27 cellular contexts compared by ENCODE assay signal in the genomic region with DNA sequence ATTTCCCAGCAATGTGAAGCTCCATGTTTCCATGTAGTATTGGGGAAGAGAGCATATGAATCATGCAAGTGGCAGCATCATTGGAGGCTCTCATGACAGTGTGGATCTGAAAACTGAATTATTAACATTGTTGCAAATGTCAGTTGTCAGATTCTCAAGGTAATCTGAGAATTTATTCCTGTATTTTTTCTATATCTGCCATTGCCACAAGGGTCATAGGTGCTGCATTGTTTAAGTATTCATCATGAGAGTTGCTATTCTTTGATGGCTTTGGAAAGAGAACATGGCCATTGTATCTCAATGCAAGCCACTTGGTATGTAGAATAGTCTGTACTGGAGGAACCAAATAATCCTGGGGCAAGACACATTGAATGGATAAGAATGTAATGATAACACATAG.
"Had no signal": no experiment of that assay in that cellular context is flagged by ENCODE, and none has a peak within 500 bp of the region (broad histone marks: within the 10 kb centered on the region; RNA-seq: fewer than 3 reads in every experiment).

No MANE protein-coding gene starts in this region.

- H3K27ac ChIP-seq: KMS-11, Peyer's patch, SJSA1 had no signal

- ATAC-seq: activated CD4-positive, CD25-positive, alpha-beta regulatory T cell treated with anti-CD3 and anti-CD28 coated beads, Interleukin-2, amount 50 U/mL, for 24 hours; activated CD8-positive, alpha-beta memory T cell treated with anti-CD3 and anti-CD28 coated beads, Interleukin-2, amount 10 ng/mL, durations not matched to agents 7 days and 5 days; activated naive CD8-positive, alpha-beta T cell treated with anti-CD3 and anti-CD28 coated beads, Interleukin-2, amount 50 U/mL, for 24 hours had no signal

- H3K9me3 Mint-ChIP-seq: activated naive CD4-positive, alpha-beta T cell treated with anti-CD3 and anti-CD28 coated beads, Interleukin-2, amount 10 ng/mL, durations not matched to agents 7 days and 5 days; T-helper 1 cell treated with Interleukin-12 subunit alpha and Interleukin-12 subunit beta and Interleukin-4 antibody, amounts not matched to agents 30 μg/mL and 1 μg/mL, for 36 hours; T-helper 2 cell treated with Interferon-gamma antibody and Interleukin-4, amounts not matched to agents 5 μg/mL and 100 μg/mL, for 36 hours had no signal

- H3K36me3 Mint-ChIP-seq: activated CD4-positive, alpha-beta memory T cell treated with anti-CD3 and anti-CD28 coated beads for 36 hours; activated CD8-positive, alpha-beta memory T cell treated with anti-CD3 and anti-CD28 coated beads, Interleukin-2, amount 10 ng/mL, durations not matched to agents 7 days and 5 days; activated naive CD4-positive, alpha-beta T cell treated with anti-CD3 and anti-CD28 coated beads, Interleukin-2, amount 10 ng/mL, durations not matched to agents 7 days and 5 days; activated naive CD8-positive, alpha-beta T cell had no signal

- H3K4me1 ChIP-seq: Peyer's patch, SJSA1 had no signal

- H3K9me2 ChIP-seq: SK-N-SH had no signal

- H3K27ac Mint-ChIP-seq: activated CD4-positive, alpha-beta memory T cell treated with anti-CD3 and anti-CD28 coated beads for 36 hours; activated CD8-positive, alpha-beta memory T cell treated with anti-CD3 and anti-CD28 coated beads, Interleukin-2, amount 10 ng/mL, durations not matched to agents 7 days and 5 days; activated naive CD4-positive, alpha-beta T cell treated with anti-CD3 and anti-CD28 coated beads, Interleukin-2, amount 10 ng/mL, durations not matched to agents 7 days and 5 days; activated naive CD8-positive, alpha-beta T cell; activated naive CD8-positive, alpha-beta T cell treated with anti-CD3 and anti-CD28 coated beads, Interleukin-2, amount 50 U/mL, for 24 hours; T-helper 1 cell treated with Interleukin-12 subunit alpha and Interleukin-12 subunit beta and Interleukin-4 antibody, amounts not matched to agents 30 μg/mL and 1 μg/mL, for 36 hours; T-helper 2 cell treated with Interferon-gamma antibody and Interleukin-4, amounts not matched to agents 5 μg/mL and 100 μg/mL, for 36 hours had no signal

- H3K4me3 Mint-ChIP-seq: activated CD4-positive, alpha-beta memory T cell treated with anti-CD3 and anti-CD28 coated beads for 36 hours; activated CD8-positive, alpha-beta memory T cell treated with anti-CD3 and anti-CD28 coated beads, Interleukin-2, amount 10 ng/mL, durations not matched to agents 7 days and 5 days; activated naive CD4-positive, alpha-beta T cell treated with anti-CD3 and anti-CD28 coated beads, Interleukin-2, amount 10 ng/mL, durations not matched to agents 7 days and 5 days; activated naive CD8-positive, alpha-beta T cell; activated naive CD8-positive, alpha-beta T cell treated with anti-CD3 and anti-CD28 coated beads, Interleukin-2, amount 50 U/mL, for 24 hours; T-helper 1 cell treated with Interleukin-12 subunit alpha and Interleukin-12 subunit beta and Interleukin-4 antibody, amounts not matched to agents 30 μg/mL and 1 μg/mL, for 36 hours; T-helper 2 cell treated with Interferon-gamma antibody and Interleukin-4, amounts not matched to agents 5 μg/mL and 100 μg/mL, for 36 hours had no signal

- DNase-seq: activated CD4-positive, alpha-beta memory T cell treated with anti-CD3 and anti-CD28 coated beads for 36 hours; activated CD4-positive, alpha-beta T cell treated with anti-CD3 and anti-CD28 coated beads for 4 hours; activated CD4-positive, alpha-beta T cell treated with anti-CD3 and anti-CD28 coated beads, Interleukin-2, amount 50 U/mL, for 1 hour; activated CD8-positive, alpha-beta memory T cell treated with anti-CD3 and anti-CD28 coated beads for 24 hours; activated CD8-positive, alpha-beta memory T cell treated with anti-CD3 and anti-CD28 coated beads, Interleukin-2, amount 10 ng/mL, durations not matched to agents 7 days and 5 days; activated CD8-positive, alpha-beta memory T cell treated with anti-CD3 and anti-CD28 coated beads, Interleukin-2, amount 50 U/mL, for 48 hours; activated effector memory CD4-positive, alpha-beta T cell treated with Interleukin-2 at 50 U/mL for 16 hours; activated naive CD4-positive, alpha-beta T cell treated with anti-CD3 and anti-CD28 coated beads, Interleukin-2, amount 10 ng/mL, durations not matched to agents 7 days and 5 days; activated naive CD8-positive, alpha-beta T cell treated with anti-CD3 and anti-CD28 coated beads, Interleukin-2, amount 50 U/mL, for 24 hours; activated T-cell treated with anti-CD3 and anti-CD28 coated beads, Interleukin-2, amount 50 U/mL, for 48 hours; anterior cingulate cortex; NCI-H1105; NCI-H1417 treated with DMSO at 0.1 percent for 48 hours; NCI-H187 treated with DMSO at 0.1 percent for 48 hours; NCI-H2081 treated with DMSO at 0.1 percent for 48 hours; NCI-H345; NCI-H524 treated with DMSO at 0.1 percent for 48 hours; Peyer's patch; RPMI8226; SHP77 treated with DMSO at 0.1 percent for 48 hours; SK-N-SH had no signal

- H3K27me3 ChIP-seq: Peyer's patch, SJSA1 had no signal

- H3K9me3 ChIP-seq: Peyer's patch, SJSA1, SK-N-SH had no signal

- H3K36me3 ChIP-seq: Peyer's patch, SJSA1 had no signal

- H3K4me1 Mint-ChIP-seq: activated CD8-positive, alpha-beta memory T cell treated with anti-CD3 and anti-CD28 coated beads, Interleukin-2, amount 10 ng/mL, durations not matched to agents 7 days and 5 days; activated naive CD4-positive, alpha-beta T cell treated with anti-CD3 and anti-CD28 coated beads, Interleukin-2, amount 10 ng/mL, durations not matched to agents 7 days and 5 days had no signal

- H3K9ac ChIP-seq: KMS-11, SK-N-SH had no signal

- H3K4me2 ChIP-seq: KMS-11, SK-N-SH had no signal

- H3K27me3 Mint-ChIP-seq: activated CD4-positive, alpha-beta memory T cell treated with anti-CD3 and anti-CD28 coated beads for 36 hours; activated CD8-positive, alpha-beta memory T cell treated with anti-CD3 and anti-CD28 coated beads, Interleukin-2, amount 10 ng/mL, durations not matched to agents 7 days and 5 days; activated naive CD4-positive, alpha-beta T cell treated with anti-CD3 and anti-CD28 coated beads, Interleukin-2, amount 10 ng/mL, durations not matched to agents 7 days and 5 days; activated naive CD8-positive, alpha-beta T cell; activated naive CD8-positive, alpha-beta T cell treated with anti-CD3 and anti-CD28 coated beads, Interleukin-2, amount 50 U/mL, for 24 hours had no signal

- H3K4me3 ChIP-seq: Peyer's patch, SJSA1 had no signal
